1 cellular context compared by ENCODE assay signal in the genomic region with DNA sequence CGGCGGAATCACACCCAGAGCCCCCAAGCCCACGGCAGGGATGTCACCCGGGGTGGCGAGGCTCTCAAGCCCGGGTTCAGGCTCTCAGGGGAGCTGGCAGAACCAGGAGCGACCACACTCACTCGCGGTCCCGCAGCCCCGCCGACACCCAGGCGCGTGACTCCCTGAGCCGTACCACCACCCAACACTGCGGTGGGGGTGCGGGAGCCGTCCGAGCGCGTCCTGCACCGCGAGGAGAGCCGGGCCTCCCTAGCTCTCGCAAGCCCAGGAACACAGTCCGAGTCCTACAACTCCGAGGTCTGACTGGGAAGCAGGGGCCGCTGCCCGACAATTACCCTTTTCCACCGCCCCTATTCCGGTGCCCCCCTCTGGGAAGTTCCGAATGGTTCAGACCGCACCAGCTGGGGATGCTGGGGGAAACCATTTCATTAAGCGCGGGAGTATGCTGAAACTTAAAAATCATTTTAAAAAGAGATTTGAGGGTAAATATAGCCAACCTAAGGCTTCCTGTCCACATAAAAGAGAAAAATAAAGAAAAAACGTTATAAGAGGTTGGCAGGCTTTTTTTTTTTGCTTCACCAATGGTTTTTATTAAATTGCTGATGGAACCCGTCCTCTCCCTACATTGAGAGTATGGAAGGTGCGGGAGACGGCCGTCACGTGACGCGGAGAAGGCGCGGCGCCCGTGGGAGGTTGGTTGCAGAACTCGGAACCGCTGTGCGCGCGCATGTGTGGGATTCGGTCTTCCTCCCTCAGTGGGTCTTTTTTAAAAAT.
A peak's percentile ranks its signal among the peaks of the same experiment; 100 is the strongest.
TF ChIP-seq lines count a peak whose summit lies in the region.

Gene FLCN (minus strand): TSS at position 143 of the 774 bp plus-strand sequence. CDS start 9,031 bp downstream, outside the sequence.

TF ChIP-seq in HepG2, 621 proteins besides CTCF, POLR2A, EP300 and RAD21 (continued from another document and continues in another):
- TF ChIP-seq, protein P1, sequence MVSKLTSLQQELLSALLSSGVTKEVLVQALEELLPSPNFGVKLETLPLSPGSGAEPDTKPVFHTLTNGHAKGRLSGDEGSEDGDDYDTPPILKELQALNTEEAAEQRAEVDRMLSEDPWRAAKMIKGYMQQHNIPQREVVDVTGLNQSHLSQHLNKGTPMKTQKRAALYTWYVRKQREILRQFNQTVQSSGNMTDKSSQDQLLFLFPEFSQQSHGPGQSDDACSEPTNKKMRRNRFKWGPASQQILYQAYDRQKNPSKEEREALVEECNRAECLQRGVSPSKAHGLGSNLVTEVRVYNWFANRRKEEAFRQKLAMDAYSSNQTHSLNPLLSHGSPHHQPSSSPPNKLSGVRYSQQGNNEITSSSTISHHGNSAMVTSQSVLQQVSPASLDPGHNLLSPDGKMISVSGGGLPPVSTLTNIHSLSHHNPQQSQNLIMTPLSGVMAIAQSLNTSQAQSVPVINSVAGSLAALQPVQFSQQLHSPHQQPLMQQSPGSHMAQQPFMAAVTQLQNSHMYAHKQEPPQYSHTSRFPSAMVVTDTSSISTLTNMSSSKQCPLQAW (CRISPR knock-in tag; IDR thresholded peaks at IDR 0.05): peak; percentile 55; the same call in 1 of the 2 replicates
- TF ChIP-seq MLX (CRISPR knock-in tag; IDR thresholded peaks at IDR 0.05) (peak; percentile 38), MZF1 (CRISPR knock-in tag; IDR thresholded peaks at IDR 0.05; ENCODE audit: borderline replicate concordance) (no peak), CHD4 (IDR thresholded peaks at IDR 0.05; ENCODE audit: borderline replicate concordance, low read length) (no peak), NPAS2 (CRISPR knock-in tag; IDR thresholded peaks at IDR 0.05; ENCODE audit: borderline replicate concordance) (no peak), ZNF205 (CRISPR knock-in tag; IDR thresholded peaks at IDR 0.05) (0 out of 2 replicates have a peak, but pooled peaks have one; percentile 17), ELF3 (CRISPR knock-in tag; IDR thresholded peaks at IDR 0.05) (no peak), ONECUT2 (CRISPR knock-in tag; IDR thresholded peaks at IDR 0.05) (no peak), RBFOX2 (IDR thresholded peaks at IDR 0.05; ENCODE audit: low read depth, low read length) (peak; percentile 88), BCL6 (CRISPR knock-in tag; IDR thresholded peaks at IDR 0.05) (peak; percentile 15; the same call in 1 of the 2 replicates), ZBED4 (CRISPR knock-in tag; IDR thresholded peaks at IDR 0.05; ENCODE audit: borderline replicate concordance) (peak; percentile 47; the same call in 1 of the 2 replicates), SMAD3 (CRISPR knock-in tag; IDR thresholded peaks at IDR 0.05) (no peak), GATAD2A (CRISPR knock-in tag; IDR thresholded peaks at IDR 0.05) (peak; percentile 72), ZNF275 (CRISPR knock-in tag; IDR thresholded peaks at IDR 0.05; ENCODE audit: borderline replicate concordance) (no peak; the same call in 1 of the 2 replicates), NR2F1 (CRISPR knock-in tag; IDR thresholded peaks at IDR 0.05) (no peak), SMARCC2 (IDR thresholded peaks at IDR 0.05) (no peak), ZNF557 (CRISPR knock-in tag; IDR thresholded peaks at IDR 0.05) (no peak), RFX1 (IDR thresholded peaks at IDR 0.05) (no peak), MTERF4 (CRISPR knock-in tag; IDR thresholded peaks at IDR 0.05) (peak; percentile 27; the same call in 1 of the 2 replicates), JUND (CRISPR knock-in tag; IDR thresholded peaks at IDR 0.05) (no peak), ZNF30 (CRISPR knock-in tag; IDR thresholded peaks at IDR 0.05) (no peak), ZNF761 (CRISPR knock-in tag; conservative IDR thresholded peaks at IDR 0.05) (no peak), ZNF547 (CRISPR knock-in tag; IDR thresholded peaks at IDR 0.05) (peak; percentile 44; the same call in 1 of the 2 replicates), MED1 (CRISPR knock-in tag; IDR thresholded peaks at IDR 0.05) (no peak), XRCC5 (optimal IDR thresholded peaks at IDR 0.05; ENCODE audit: low read length) (peak; percentile 65), ARNTL (CRISPR knock-in tag; IDR thresholded peaks at IDR 0.05) (peak; percentile 95), TOE1 (CRISPR knock-in tag; IDR thresholded peaks at IDR 0.05) (no peak), TBP (CRISPR knock-in tag; IDR thresholded peaks at IDR 0.05) (no peak), CEBPB (IDR thresholded peaks at IDR 0.05; ENCODE audit: borderline replicate concordance, low read depth, low read length) (no peak), TGIF2 (CRISPR knock-in tag; IDR thresholded peaks at IDR 0.05) (no peak), ARID4A (CRISPR knock-in tag; IDR thresholded peaks at IDR 0.05; ENCODE audit: borderline replicate concordance) (peak; percentile 90), ZNF569 (CRISPR knock-in tag; IDR thresholded peaks at IDR 0.05; ENCODE audit: borderline replicate concordance) (no peak)
- TF ChIP-seq, protein P2, sequence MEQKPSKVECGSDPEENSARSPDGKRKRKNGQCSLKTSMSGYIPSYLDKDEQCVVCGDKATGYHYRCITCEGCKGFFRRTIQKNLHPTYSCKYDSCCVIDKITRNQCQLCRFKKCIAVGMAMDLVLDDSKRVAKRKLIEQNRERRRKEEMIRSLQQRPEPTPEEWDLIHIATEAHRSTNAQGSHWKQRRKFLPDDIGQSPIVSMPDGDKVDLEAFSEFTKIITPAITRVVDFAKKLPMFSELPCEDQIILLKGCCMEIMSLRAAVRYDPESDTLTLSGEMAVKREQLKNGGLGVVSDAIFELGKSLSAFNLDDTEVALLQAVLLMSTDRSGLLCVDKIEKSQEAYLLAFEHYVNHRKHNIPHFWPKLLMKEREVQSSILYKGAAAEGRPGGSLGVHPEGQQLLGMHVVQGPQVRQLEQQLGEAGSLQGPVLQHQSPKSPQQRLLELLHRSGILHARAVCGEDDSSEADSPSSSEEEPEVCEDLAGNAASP (CRISPR knock-in tag; IDR thresholded peaks at IDR 0.05; ENCODE audit: borderline replicate concordance): no peak; the same call in 1 of the 2 replicates
- TF ChIP-seq, protein P3, sequence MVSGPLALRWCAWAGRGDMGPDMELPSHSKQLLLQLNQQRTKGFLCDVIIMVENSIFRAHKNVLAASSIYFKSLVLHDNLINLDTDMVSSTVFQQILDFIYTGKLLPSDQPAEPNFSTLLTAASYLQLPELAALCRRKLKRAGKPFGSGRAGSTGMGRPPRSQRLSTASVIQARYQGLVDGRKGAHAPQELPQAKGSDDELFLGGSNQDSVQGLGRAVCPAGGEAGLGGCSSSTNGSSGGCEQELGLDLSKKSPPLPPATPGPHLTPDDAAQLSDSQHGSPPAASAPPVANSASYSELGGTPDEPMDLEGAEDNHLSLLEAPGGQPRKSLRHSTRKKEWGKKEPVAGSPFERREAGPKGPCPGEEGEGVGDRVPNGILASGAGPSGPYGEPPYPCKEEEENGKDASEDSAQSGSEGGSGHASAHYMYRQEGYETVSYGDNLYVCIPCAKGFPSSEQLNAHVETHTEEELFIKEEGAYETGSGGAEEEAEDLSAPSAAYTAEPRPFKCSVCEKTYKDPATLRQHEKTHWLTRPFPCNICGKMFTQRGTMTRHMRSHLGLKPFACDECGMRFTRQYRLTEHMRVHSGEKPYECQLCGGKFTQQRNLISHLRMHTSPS (CRISPR knock-in tag; IDR thresholded peaks at IDR 0.05; ENCODE audit: low read depth): no peak
- TF ChIP-seq, protein P4, sequence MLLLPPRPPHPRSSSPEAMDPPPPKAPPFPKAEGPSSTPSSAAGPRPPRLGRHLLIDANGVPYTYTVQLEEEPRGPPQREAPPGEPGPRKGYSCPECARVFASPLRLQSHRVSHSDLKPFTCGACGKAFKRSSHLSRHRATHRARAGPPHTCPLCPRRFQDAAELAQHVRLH (CRISPR knock-in tag; IDR thresholded peaks at IDR 0.05; ENCODE audit: borderline replicate concordance, low read depth): 0 out of 2 replicates have a peak, but pooled peaks have one; percentile 28
